Comparison of ENCODE assay signal across 12 cellular contexts in the genomic region with DNA sequence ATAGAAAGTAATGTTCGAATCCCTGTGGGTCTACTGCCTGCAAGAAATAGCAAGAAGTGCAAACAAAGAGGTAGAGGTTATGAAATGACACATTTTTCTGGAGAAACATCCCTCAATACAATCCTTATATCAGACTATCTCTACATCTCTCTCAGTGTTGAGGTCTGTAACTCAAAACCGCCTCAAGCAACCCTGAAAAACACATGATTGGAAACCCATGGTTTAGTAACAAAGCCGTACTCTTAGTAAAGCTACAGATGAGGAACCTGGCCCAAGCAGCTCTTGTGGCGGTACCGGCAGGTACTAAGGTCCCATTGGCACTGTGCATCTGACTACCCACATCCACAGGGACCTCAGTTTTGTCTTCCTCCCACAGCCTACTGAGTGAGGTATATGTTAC. TPM values are rescaled to one million over a fixed set of nuclear protein-coding genes. Genes with fewer than 3 reads are reported as not detected.
DNase-seq lines count a peak whose midpoint lies in the region; ATAC-seq and TF ChIP-seq lines count a peak whose summit lies in the region.
"Had no signal": no experiment of that assay in that cellular context is flagged by ENCODE, and none has a peak within 500 bp of the region (broad histone marks: within the 10 kb centered on the region; RNA-seq: fewer than 3 reads in every experiment).

No MANE protein-coding gene starts in this region.

- peak overlapping the region; percentile 95 for H3K27ac ChIP-seq in KMS-11

- no peaks in the 10 kb centered on the region for H3K27me3 ChIP-seq in KMS-11 (ENCODE audit: insufficient read depth, low read depth)
- H3K27me3 ChIP-seq: MG63 had no signal

- H3K9ac ChIP-seq in KMS-11, result peak overlapping the region; percentile 58

- H2AFZ ChIP-seq in KMS-11 (ENCODE audit: low read depth), result no peak overlapping the region

- POLR2A ChIA-PET in activated naive CD8-positive, alpha-beta T cell treated with anti-CD3 and anti-CD28 coated beads, Interleukin-2, amount 10 ng/mL, durations not matched to agents 7 days and 5 days (lab: Charles Lee), result interaction anchor here (1.5 to 2.0 kb wide), 2 partner anchors 9 to 10 kb away, joined by 3 to 12 read pairs; no protein-coding TSS in a partner anchor
- POLR2A ChIA-PET in MCF 10A (lab: Yijun Ruan, JAX), result interaction anchor here (1.2 kb wide), 1 partner anchor 54 kb away, joined by 4 read pairs; the partner anchor contains the start of gene IRF2

- H3K4me1 Mint-ChIP-seq in activated naive CD4-positive, alpha-beta T cell treated with anti-CD3 and anti-CD28 coated beads for 36 hours (ENCODE audit: low read depth), result peaks cover 66% of the 10 kb centered on the region
- H3K4me1 Mint-ChIP-seq in activated naive CD8-positive, alpha-beta T cell treated with anti-CD3 and anti-CD28 coated beads, Interleukin-2, amount 10 ng/mL, durations not matched to agents 7 days and 5 days, result peaks cover 51% of the 10 kb centered on the region
- H3K4me1 Mint-ChIP-seq in stimulated activated memory B cell treated with anti-CD40 and anti-IgM and Interleukin-4, amounts not matched to agents 10 μg/mL and 1 μg/mL and 100 μg/mL, for 72 hours, result peaks cover 64% of the 10 kb centered on the region
- H3K4me1 Mint-ChIP-seq in MCF 10A (ENCODE audit: insufficient read depth, unreplicated experiment), result peaks cover 15% of the 10 kb centered on the region

- no peak for ATAC-seq in activated naive CD8-positive, alpha-beta T cell treated with anti-CD3 and anti-CD28 coated beads, Interleukin-2, amount 10 ng/mL, durations not matched to agents 7 days and 5 days (ENCODE audit: low read depth)
- peak; percentile 50 for ATAC-seq in stimulated activated memory B cell treated with anti-CD40 and anti-IgM and Interleukin-4, amounts not matched to agents 10 μg/mL and 1 μg/mL and 100 μg/mL, for 72 hours
- ATAC-seq: esophagus mucosa had no signal

- H4K20me1 ChIP-seq in KMS-11 (ENCODE audit: insufficient read depth), result no peaks in the 10 kb centered on the region

- intact Hi-C loops in activated naive CD4-positive, alpha-beta T cell treated with anti-CD3 and anti-CD28 coated beads for 36 hours (cut with micrococcal nuclease), result no loop called here
- intact Hi-C loops in MCF 10A (cut with micrococcal nuclease), result no loop called here

- peaks cover 6% of the 10 kb centered on the region for H3K9me3 Mint-ChIP-seq in activated naive CD4-positive, alpha-beta T cell treated with anti-CD3 and anti-CD28 coated beads for 36 hours
- peaks cover 1% of the 10 kb centered on the region for H3K9me3 Mint-ChIP-seq in activated naive CD8-positive, alpha-beta T cell treated with anti-CD3 and anti-CD28 coated beads, Interleukin-2, amount 10 ng/mL, durations not matched to agents 7 days and 5 days
- H3K9me3 Mint-ChIP-seq in stimulated activated memory B cell treated with anti-CD40 and anti-IgM and Interleukin-4, amounts not matched to agents 10 μg/mL and 1 μg/mL and 100 μg/mL, for 72 hours, result peaks cover 3% of the 10 kb centered on the region
- H3K9me3 Mint-ChIP-seq in MCF 10A (ENCODE audit: unreplicated experiment), result peaks cover 8% of the 10 kb centered on the region

- no peak overlapping the region for H3K4me3 ChIP-seq in KMS-11 (IDR thresholded peaks at IDR 0.05; ENCODE audit: insufficient read depth, low read depth, low read length)
- H3K4me3 ChIP-seq: MG63 had no signal

- no TSS peak for BruUV-seq in MCF 10A (replicated peaks; lab: Mats Ljungman, UMichigan)

- peak; percentile 29 for DNase-seq in activated naive CD4-positive, alpha-beta T cell treated with Interleukin-2 at 50 U/mL for 16 hours
- DNase-seq in activated naive CD4-positive, alpha-beta T cell treated with anti-CD3 and anti-CD28 coated beads for 36 hours, result no peak
- no peak for DNase-seq in activated naive CD8-positive, alpha-beta T cell treated with anti-CD3 and anti-CD28 coated beads, Interleukin-2, amount 10 ng/mL, durations not matched to agents 7 days and 5 days
- no peak for DNase-seq in cerebellar nuclear complex (lab: John Stamatoyannopoulos, UW)
- DNase-seq in DMS79 (lab: John Stamatoyannopoulos, UW), result no peak
- DNase-seq in MCF 10A (ENCODE audit: unreplicated experiment), result no peak
- DNase-seq: DND-41, MG63, occipital lobe had no signal

- peaks cover 8% of the 10 kb centered on the region; the same call in 1 of the 2 replicates for H3K36me3 ChIP-seq in KMS-11 (ENCODE audit: insufficient read depth)

- no peak for TF ChIP-seq CTCF in KMS-11 (conservative IDR thresholded peaks at IDR 0.05; ENCODE audit: low read depth, low read length)
- no peak for TF ChIP-seq CTCF in MCF 10A (IDR thresholded peaks at IDR 0.05; ENCODE audit: unreplicated experiment)

- peaks cover 99% of the 10 kb centered on the region for H3K4me1 ChIP-seq in KMS-11 (ENCODE audit: low read depth, poor library complexity, severe bottlenecking)

- H3K27ac Mint-ChIP-seq in activated naive CD4-positive, alpha-beta T cell treated with anti-CD3 and anti-CD28 coated beads for 36 hours, result no peak overlapping the region
- H3K27ac Mint-ChIP-seq in activated naive CD8-positive, alpha-beta T cell treated with anti-CD3 and anti-CD28 coated beads, Interleukin-2, amount 10 ng/mL, durations not matched to agents 7 days and 5 days, result peak overlapping the region; percentile 43
- H3K27ac Mint-ChIP-seq in stimulated activated memory B cell treated with anti-CD40 and anti-IgM and Interleukin-4, amounts not matched to agents 10 μg/mL and 1 μg/mL and 100 μg/mL, for 72 hours, result peak overlapping the region; percentile 87
- H3K27ac Mint-ChIP-seq in MCF 10A (ENCODE audit: low read depth, unreplicated experiment), result no peak overlapping the region

- H3K79me2 ChIP-seq in KMS-11 (ENCODE audit: insufficient read depth, low read depth), result peaks cover 44% of the 10 kb centered on the region; the same call in 1 of the 2 replicates

- no peaks in the 10 kb centered on the region for H3K27me3 Mint-ChIP-seq in activated naive CD4-positive, alpha-beta T cell treated with anti-CD3 and anti-CD28 coated beads for 36 hours (ENCODE audit: low read depth)
- no peaks in the 10 kb centered on the region for H3K27me3 Mint-ChIP-seq in activated naive CD8-positive, alpha-beta T cell treated with anti-CD3 and anti-CD28 coated beads, Interleukin-2, amount 10 ng/mL, durations not matched to agents 7 days and 5 days
- no peaks in the 10 kb centered on the region for H3K27me3 Mint-ChIP-seq in stimulated activated memory B cell treated with anti-CD40 and anti-IgM and Interleukin-4, amounts not matched to agents 10 μg/mL and 1 μg/mL and 100 μg/mL, for 72 hours
- no peaks in the 10 kb centered on the region for H3K27me3 Mint-ChIP-seq in MCF 10A (ENCODE audit: insufficient read depth, unreplicated experiment)

- peaks cover 27% of the 10 kb centered on the region for H3K36me3 Mint-ChIP-seq in activated naive CD4-positive, alpha-beta T cell treated with anti-CD3 and anti-CD28 coated beads for 36 hours (ENCODE audit: low read depth)
- peaks cover 60% of the 10 kb centered on the region for H3K36me3 Mint-ChIP-seq in activated naive CD8-positive, alpha-beta T cell treated with anti-CD3 and anti-CD28 coated beads, Interleukin-2, amount 10 ng/mL, durations not matched to agents 7 days and 5 days
- H3K36me3 Mint-ChIP-seq in stimulated activated memory B cell treated with anti-CD40 and anti-IgM and Interleukin-4, amounts not matched to agents 10 μg/mL and 1 μg/mL and 100 μg/mL, for 72 hours, result peaks cover 51% of the 10 kb centered on the region
- H3K36me3 Mint-ChIP-seq in MCF 10A (ENCODE audit: insufficient read depth, unreplicated experiment), result peaks cover 46% of the 10 kb centered on the region

- peak overlapping the region; percentile 95 for H3K4me2 ChIP-seq in KMS-11

- CTCF ChIA-PET in activated naive CD4-positive, alpha-beta T cell treated with anti-CD3 and anti-CD28 coated beads for 36 hours (lab: Charles Lee), result interaction anchor here (0.7 to 1.5 kb wide), 4 partner anchors 35 to 160 kb away, joined by 3 read pairs; no protein-coding TSS in a partner anchor
- CTCF ChIA-PET in MCF 10A (lab: Yijun Ruan, JAX), result interaction anchor here (1.0 kb wide), 1 partner anchor 156 kb away, joined by 4 read pairs; no protein-coding TSS in a partner anchor

- no peak overlapping the region for H3K4me3 Mint-ChIP-seq in activated naive CD4-positive, alpha-beta T cell treated with anti-CD3 and anti-CD28 coated beads for 36 hours
- H3K4me3 Mint-ChIP-seq in activated naive CD8-positive, alpha-beta T cell treated with anti-CD3 and anti-CD28 coated beads, Interleukin-2, amount 10 ng/mL, durations not matched to agents 7 days and 5 days, result peak overlapping the region; percentile 45
- H3K4me3 Mint-ChIP-seq in stimulated activated memory B cell treated with anti-CD40 and anti-IgM and Interleukin-4, amounts not matched to agents 10 μg/mL and 1 μg/mL and 100 μg/mL, for 72 hours, result peak overlapping the region; percentile 37
- H3K4me3 Mint-ChIP-seq in MCF 10A (ENCODE audit: unreplicated experiment), result no peak overlapping the region

RNA-seq across cellular contexts. Expression of gene IRF2, which starts 53.9 kb away (rescaled TPM):
- total RNA-seq in activated naive CD4-positive, alpha-beta T cell treated with anti-CD3 and anti-CD28 coated beads for 36 hours, result 10 to 100 TPM; 37.3 to 38.3 TPM
- 10 to 100 TPM; 72.0 to 73.2 TPM for total RNA-seq in activated naive CD8-positive, alpha-beta T cell treated with anti-CD3 and anti-CD28 coated beads, Interleukin-2, amount 10 ng/mL, durations not matched to agents 7 days and 5 days
- 20.8 and 29.0 TPM in 2 replicates for total RNA-seq in MCF 10A (2022)

Comparison
In these comparisons a context has a peak if more than half of its experiments do, and no peak if none do; other contexts are left out.
1. H3K27ac Mint-ChIP-seq: peak in activated naive CD8-positive, alpha-beta T cell treated with anti-CD3 and anti-CD28 coated beads, Interleukin-2, amount 10 ng/mL, durations not matched to agents 7 days and 5 days (single experiment) and stimulated activated memory B cell treated with anti-CD40 and anti-IgM and Interleukin-4, amounts not matched to agents 10 μg/mL and 1 μg/mL and 100 μg/mL, for 72 hours (single experiment); none in activated naive CD4-positive, alpha-beta T cell treated with anti-CD3 and anti-CD28 coated beads for 36 hours (single experiment) and MCF 10A (single experiment).
2. H3K4me3 Mint-ChIP-seq: peak in activated naive CD8-positive, alpha-beta T cell treated with anti-CD3 and anti-CD28 coated beads, Interleukin-2, amount 10 ng/mL, durations not matched to agents 7 days and 5 days (single experiment) and stimulated activated memory B cell treated with anti-CD40 and anti-IgM and Interleukin-4, amounts not matched to agents 10 μg/mL and 1 μg/mL and 100 μg/mL, for 72 hours (single experiment); none in activated naive CD4-positive, alpha-beta T cell treated with anti-CD3 and anti-CD28 coated beads for 36 hours (single experiment) and MCF 10A (single experiment).